ENCODE assay signal across 16 cellular contexts in genomic region chr4:94763005-94763404, GRCh38. TPM values are rescaled to one million over a fixed set of nuclear protein-coding genes. Genes with fewer than 3 reads are reported as not detected.
A peak's percentile ranks its signal among the peaks of the same experiment; 100 is the strongest.
DNase-seq lines count a peak whose midpoint lies in the region; ATAC-seq and TF ChIP-seq lines count a peak whose summit lies in the region.
"Had no signal": no experiment of that assay in that cellular context is flagged by ENCODE, and none has a peak within 500 bp of the region (broad histone marks: within the 10 kb centered on the region; RNA-seq: fewer than 3 reads in every experiment).

No MANE protein-coding gene starts in this region.

- no peak for TF ChIP-seq EP300 in esophagus muscularis mucosa (IDR thresholded peaks at IDR 0.05)

- TF ChIP-seq POLR2A in esophagus muscularis mucosa (IDR thresholded peaks at IDR 0.05; ENCODE audit: low read depth) (no peak), prostate gland (IDR thresholded peaks at IDR 0.05) (no peak)

- DNase-seq in DMS 273 (lab: John Stamatoyannopoulos, UW; ENCODE audit: unreplicated experiment) (peak; percentile 45), DMS 273 treated with DMSO at 0.1 percent for 48 hours (lab: John Stamatoyannopoulos, UW) (no peak), esophagus muscularis mucosa (ENCODE audit: extremely low spot score) (no peak), prostate gland (ENCODE audit: low spot score) (no peak)
- DNase-seq in activated naive CD8-positive, alpha-beta T cell treated with anti-CD3 and anti-CD28 coated beads for 36 hours = no peak
- DNase-seq in effector CD4-positive, alpha-beta T cell = no peak
- DNase-seq: Caco-2; CD4-positive, alpha-beta T cell; DMS79 treated with DMSO at 0.1 percent for 48 hours; GF-D8 had no signal

- H3K4me1 Mint-ChIP-seq in activated naive CD8-positive, alpha-beta T cell treated with anti-CD3 and anti-CD28 coated beads for 36 hours = peaks cover 3% of the 10 kb centered on the region

- TF ChIP-seq CTCF in esophagus muscularis mucosa (IDR thresholded peaks at IDR 0.05) (no peak), prostate gland (IDR thresholded peaks at IDR 0.05) (no peak)

- 67% methylated on average over 4 of the region's 4 CpGs for WGBS in esophagus muscularis mucosa
- 63% methylated on average over 4 of the region's 4 CpGs for WGBS in prostate gland

- no peak overlapping the region for H3K4me3 Mint-ChIP-seq in activated naive CD8-positive, alpha-beta T cell treated with anti-CD3 and anti-CD28 coated beads for 36 hours
- H3K4me3 Mint-ChIP-seq: CD4-positive, alpha-beta T cell had no signal

- H3K9me3 ChIP-seq in esophagus muscularis mucosa (no peaks in the 10 kb centered on the region), prostate gland (no peaks in the 10 kb centered on the region)
- H3K9me3 ChIP-seq: Caco-2, HAP-1 had no signal

- no peak overlapping the region for H3K4me3 ChIP-seq in esophagus muscularis mucosa
- H3K4me3 ChIP-seq in prostate gland = no peak overlapping the region
- H3K4me3 ChIP-seq: HAP-1 had no signal

- H3K36me3 Mint-ChIP-seq in activated naive CD8-positive, alpha-beta T cell treated with anti-CD3 and anti-CD28 coated beads for 36 hours = peaks cover 1% of the 10 kb centered on the region

- H3K27ac ChIP-seq in esophagus muscularis mucosa (replicated peaks in 1 of 4) (peak overlapping the region; percentile 27 to 93 (median 40)), prostate gland (peak overlapping the region; percentile 14 to 96)
- H3K27ac ChIP-seq: 22Rv1, C4-2B, HL-60 had no signal

- peaks cover 66% of the 10 kb centered on the region for H3K27me3 Mint-ChIP-seq in activated naive CD8-positive, alpha-beta T cell treated with anti-CD3 and anti-CD28 coated beads for 36 hours

- intact Hi-C loops in esophagus muscularis mucosa (cut with DNase I) = no loop called here
- intact Hi-C loops in prostate gland (cut with DNase I) = no loop called here

- H3K36me3 ChIP-seq in esophagus muscularis mucosa = no peaks in the 10 kb centered on the region
- H3K36me3 ChIP-seq in prostate gland = no peaks in the 10 kb centered on the region
- H3K36me3 ChIP-seq: HAP-1 had no signal

- H3K27ac Mint-ChIP-seq in activated naive CD8-positive, alpha-beta T cell treated with anti-CD3 and anti-CD28 coated beads for 36 hours = no peak overlapping the region
- H3K27ac Mint-ChIP-seq: CD4-positive, alpha-beta T cell had no signal

- H3K27me3 ChIP-seq in esophagus muscularis mucosa (peaks cover 0 to 6% (median 0%) of the 10 kb centered on the region in 4 donors), prostate gland (replicated peaks; ENCODE audit: insufficient read depth) (no peaks in the 10 kb centered on the region)

- peaks cover 5 to 56% (median 37%) of the 10 kb centered on the region in 4 donors for H3K4me1 ChIP-seq in esophagus muscularis mucosa
- H3K4me1 ChIP-seq in prostate gland (replicated peaks) = no peaks in the 10 kb centered on the region
- H3K4me1 ChIP-seq: Caco-2 had no signal

- no peaks in the 10 kb centered on the region for H3K9me3 Mint-ChIP-seq in activated naive CD8-positive, alpha-beta T cell treated with anti-CD3 and anti-CD28 coated beads for 36 hours
- H3K9me3 Mint-ChIP-seq: CD4-positive, alpha-beta T cell had no signal

- ATAC-seq in GM18517 (IDR thresholded peaks at IDR 0.05; ENCODE audit: unreplicated experiment) = no peak

TF ChIP-seq in PFSK-1, 5 proteins besides CTCF, POLR2A, EP300 and RAD21:
- TF ChIP-seq SIN3A (IDR thresholded peaks at IDR 0.05; ENCODE audit: borderline replicate concordance, insufficient read depth, low read length) = 0 out of 2 replicates have a peak, but pooled peaks have one; percentile 19
- TF ChIP-seq TAF1 (IDR thresholded peaks at IDR 0.05; ENCODE audit: borderline replicate concordance, insufficient read depth, low read length) = no peak
- no peak for TF ChIP-seq FOXP2 (optimal IDR thresholded peaks at IDR 0.05; ENCODE audit: borderline replicate concordance, extremely low read depth, extremely low read length, insufficient read depth)
- no peak for TF ChIP-seq REST (IDR thresholded peaks at IDR 0.05; ENCODE audit: insufficient read depth in 1 of 2, low read depth in 2 of 2, low read length in 2 of 2)

RNA-seq across cellular contexts. Expression of gene BMPR1B, which starts 5.2 kb away (rescaled TPM):
- 2.4 TPM for polyA plus RNA-seq in PFSK-1 (2012; ENCODE audit: insufficient read length, low read depth)
- 10 to 100 TPM; 11.3 to 22.0 (median 17.6) TPM for total RNA-seq in esophagus muscularis mucosa
- 10 to 100 TPM; 28.6 to 59.8 TPM for total RNA-seq in prostate gland
- total RNA-seq in activated naive CD8-positive, alpha-beta T cell treated with anti-CD3 and anti-CD28 coated beads for 36 hours = not detected
- total RNA-seq: CD4-positive, alpha-beta T cell had no signal

Comparison
In these comparisons a context has a peak if more than half of its experiments do, and no peak if none do; other contexts are left out.
1. RNA of gene BMPR1B, which starts 5.2 kb away (total RNA-seq): 28.6 to 59.8 TPM in prostate gland and 11.3 to 22.0 TPM in esophagus muscularis mucosa; not detected in activated naive CD8-positive, alpha-beta T cell treated with anti-CD3 and anti-CD28 coated beads for 36 hours; every median in the first group is over 10 times any median in the second.